Comparison of ENCODE assay signal across 1 cellular context in genomic region chr2:60661073-60661738, GRCh38.
TF ChIP-seq lines count a peak whose summit lies in the region.

No MANE protein-coding gene starts in this region.

TF ChIP-seq in H1, 55 proteins besides CTCF, POLR2A, EP300 and RAD21:
- TF ChIP-seq CEBPB (IDR thresholded peaks at IDR 0.05; ENCODE audit: low read depth, low read length) (no peak), TAF7 (optimal IDR thresholded peaks at IDR 0.05; ENCODE audit: borderline replicate concordance, low read depth, low read length) (no peak), NRF1 (IDR thresholded peaks at IDR 0.05; ENCODE audit: low read depth, low read length) (no peak), YY1 (IDR thresholded peaks at IDR 0.05; ENCODE audit: low read depth, low read length) (no peak), CBX8 (IDR thresholded peaks at IDR 0.05; ENCODE audit: borderline replicate concordance, low read depth, low read length) (no peak), JUND (IDR thresholded peaks at IDR 0.05; ENCODE audit: low read length) (no peak), SP2 (IDR thresholded peaks at IDR 0.05; ENCODE audit: low read length) (no peak), ZNF274 (IDR thresholded peaks at IDR 0.05; ENCODE audit: borderline replicate concordance, extremely low read depth, low read length) (no peak), CHD2 (IDR thresholded peaks at IDR 0.05; ENCODE audit: low read length) (no peak), GTF2F1 (IDR thresholded peaks at IDR 0.05; ENCODE audit: borderline replicate concordance, low read depth, low read length) (no peak), SP1 (IDR thresholded peaks at IDR 0.05; ENCODE audit: low read depth, low read length) (no peak), RBBP5 (IDR thresholded peaks at IDR 0.05; ENCODE audit: borderline replicate concordance, low read depth, low read length) (no peak), CBX5 (IDR thresholded peaks at IDR 0.05; ENCODE audit: low read depth, low read length) (no peak), EZH2 (IDR thresholded peaks at IDR 0.05; ENCODE audit: low read depth, low read length, severe bottlenecking) (no peak), GABPA (IDR thresholded peaks at IDR 0.05; ENCODE audit: borderline replicate concordance, insufficient read depth, low read length) (no peak), POLR2AphosphoS5 (IDR thresholded peaks at IDR 0.05; ENCODE audit: low read depth, low read length) (no peak), ATF3 (IDR thresholded peaks at IDR 0.05; ENCODE audit: insufficient read depth, low read depth, low read length) (no peak), BRCA1 (IDR thresholded peaks at IDR 0.05; ENCODE audit: low read depth, low read length) (no peak), CREB1 (IDR thresholded peaks at IDR 0.05) (no peak)
- TF ChIP-seq, protein P1, sequence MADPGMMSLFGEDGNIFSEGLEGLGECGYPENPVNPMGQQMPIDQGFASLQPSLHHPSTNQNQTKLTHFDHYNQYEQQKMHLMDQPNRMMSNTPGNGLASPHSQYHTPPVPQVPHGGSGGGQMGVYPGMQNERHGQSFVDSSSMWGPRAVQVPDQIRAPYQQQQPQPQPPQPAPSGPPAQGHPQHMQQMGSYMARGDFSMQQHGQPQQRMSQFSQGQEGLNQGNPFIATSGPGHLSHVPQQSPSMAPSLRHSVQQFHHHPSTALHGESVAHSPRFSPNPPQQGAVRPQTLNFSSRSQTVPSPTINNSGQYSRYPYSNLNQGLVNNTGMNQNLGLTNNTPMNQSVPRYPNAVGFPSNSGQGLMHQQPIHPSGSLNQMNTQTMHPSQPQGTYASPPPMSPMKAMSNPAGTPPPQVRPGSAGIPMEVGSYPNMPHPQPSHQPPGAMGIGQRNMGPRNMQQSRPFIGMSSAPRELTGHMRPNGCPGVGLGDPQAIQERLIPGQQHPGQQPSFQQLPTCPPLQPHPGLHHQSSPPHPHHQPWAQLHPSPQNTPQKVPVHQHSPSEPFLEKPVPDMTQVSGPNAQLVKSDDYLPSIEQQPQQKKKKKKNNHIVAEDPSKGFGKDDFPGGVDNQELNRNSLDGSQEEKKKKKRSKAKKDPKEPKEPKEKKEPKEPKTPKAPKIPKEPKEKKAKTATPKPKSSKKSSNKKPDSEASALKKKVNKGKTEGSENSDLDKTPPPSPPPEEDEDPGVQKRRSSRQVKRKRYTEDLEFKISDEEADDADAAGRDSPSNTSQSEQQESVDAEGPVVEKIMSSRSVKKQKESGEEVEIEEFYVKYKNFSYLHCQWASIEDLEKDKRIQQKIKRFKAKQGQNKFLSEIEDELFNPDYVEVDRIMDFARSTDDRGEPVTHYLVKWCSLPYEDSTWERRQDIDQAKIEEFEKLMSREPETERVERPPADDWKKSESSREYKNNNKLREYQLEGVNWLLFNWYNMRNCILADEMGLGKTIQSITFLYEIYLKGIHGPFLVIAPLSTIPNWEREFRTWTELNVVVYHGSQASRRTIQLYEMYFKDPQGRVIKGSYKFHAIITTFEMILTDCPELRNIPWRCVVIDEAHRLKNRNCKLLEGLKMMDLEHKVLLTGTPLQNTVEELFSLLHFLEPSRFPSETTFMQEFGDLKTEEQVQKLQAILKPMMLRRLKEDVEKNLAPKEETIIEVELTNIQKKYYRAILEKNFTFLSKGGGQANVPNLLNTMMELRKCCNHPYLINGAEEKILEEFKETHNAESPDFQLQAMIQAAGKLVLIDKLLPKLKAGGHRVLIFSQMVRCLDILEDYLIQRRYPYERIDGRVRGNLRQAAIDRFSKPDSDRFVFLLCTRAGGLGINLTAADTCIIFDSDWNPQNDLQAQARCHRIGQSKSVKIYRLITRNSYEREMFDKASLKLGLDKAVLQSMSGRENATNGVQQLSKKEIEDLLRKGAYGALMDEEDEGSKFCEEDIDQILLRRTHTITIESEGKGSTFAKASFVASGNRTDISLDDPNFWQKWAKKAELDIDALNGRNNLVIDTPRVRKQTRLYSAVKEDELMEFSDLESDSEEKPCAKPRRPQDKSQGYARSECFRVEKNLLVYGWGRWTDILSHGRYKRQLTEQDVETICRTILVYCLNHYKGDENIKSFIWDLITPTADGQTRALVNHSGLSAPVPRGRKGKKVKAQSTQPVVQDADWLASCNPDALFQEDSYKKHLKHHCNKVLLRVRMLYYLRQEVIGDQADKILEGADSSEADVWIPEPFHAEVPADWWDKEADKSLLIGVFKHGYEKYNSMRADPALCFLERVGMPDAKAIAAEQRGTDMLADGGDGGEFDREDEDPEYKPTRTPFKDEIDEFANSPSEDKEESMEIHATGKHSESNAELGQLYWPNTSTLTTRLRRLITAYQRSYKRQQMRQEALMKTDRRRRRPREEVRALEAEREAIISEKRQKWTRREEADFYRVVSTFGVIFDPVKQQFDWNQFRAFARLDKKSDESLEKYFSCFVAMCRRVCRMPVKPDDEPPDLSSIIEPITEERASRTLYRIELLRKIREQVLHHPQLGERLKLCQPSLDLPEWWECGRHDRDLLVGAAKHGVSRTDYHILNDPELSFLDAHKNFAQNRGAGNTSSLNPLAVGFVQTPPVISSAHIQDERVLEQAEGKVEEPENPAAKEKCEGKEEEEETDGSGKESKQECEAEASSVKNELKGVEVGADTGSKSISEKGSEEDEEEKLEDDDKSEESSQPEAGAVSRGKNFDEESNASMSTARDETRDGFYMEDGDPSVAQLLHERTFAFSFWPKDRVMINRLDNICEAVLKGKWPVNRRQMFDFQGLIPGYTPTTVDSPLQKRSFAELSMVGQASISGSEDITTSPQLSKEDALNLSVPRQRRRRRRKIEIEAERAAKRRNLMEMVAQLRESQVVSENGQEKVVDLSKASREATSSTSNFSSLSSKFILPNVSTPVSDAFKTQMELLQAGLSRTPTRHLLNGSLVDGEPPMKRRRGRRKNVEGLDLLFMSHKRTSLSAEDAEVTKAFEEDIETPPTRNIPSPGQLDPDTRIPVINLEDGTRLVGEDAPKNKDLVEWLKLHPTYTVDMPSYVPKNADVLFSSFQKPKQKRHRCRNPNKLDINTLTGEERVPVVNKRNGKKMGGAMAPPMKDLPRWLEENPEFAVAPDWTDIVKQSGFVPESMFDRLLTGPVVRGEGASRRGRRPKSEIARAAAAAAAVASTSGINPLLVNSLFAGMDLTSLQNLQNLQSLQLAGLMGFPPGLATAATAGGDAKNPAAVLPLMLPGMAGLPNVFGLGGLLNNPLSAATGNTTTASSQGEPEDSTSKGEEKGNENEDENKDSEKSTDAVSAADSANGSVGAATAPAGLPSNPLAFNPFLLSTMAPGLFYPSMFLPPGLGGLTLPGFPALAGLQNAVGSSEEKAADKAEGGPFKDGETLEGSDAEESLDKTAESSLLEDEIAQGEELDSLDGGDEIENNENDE (IDR thresholded peaks at IDR 0.05; ENCODE audit: insufficient replicate concordance, low read length): no peak
